1 cellular context compared by ENCODE assay signal in the genomic region with DNA sequence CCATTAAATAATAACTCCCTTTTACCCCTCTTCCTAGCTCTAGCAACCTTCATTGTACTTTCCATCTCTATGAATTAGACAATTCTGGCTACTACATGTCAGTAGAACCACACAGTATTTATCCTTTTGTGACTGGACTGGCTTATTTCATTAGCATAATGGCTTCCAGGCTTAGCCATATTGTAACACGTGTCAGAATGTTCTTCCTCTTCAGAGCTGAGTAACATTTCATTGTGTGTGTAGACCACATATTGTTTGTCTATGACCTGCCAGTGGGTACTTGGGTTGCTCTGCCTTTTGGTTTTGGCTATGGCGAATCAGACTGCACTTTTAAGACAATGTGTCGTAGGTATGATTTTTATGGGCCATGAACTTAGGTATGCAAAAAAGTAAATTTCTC.
TF ChIP-seq lines count a peak whose summit lies in the region.

No MANE protein-coding gene starts in this region.

TF ChIP-seq in K562, 482 proteins besides CTCF, POLR2A, EP300 and RAD21:
- TF ChIP-seq, protein P1, sequence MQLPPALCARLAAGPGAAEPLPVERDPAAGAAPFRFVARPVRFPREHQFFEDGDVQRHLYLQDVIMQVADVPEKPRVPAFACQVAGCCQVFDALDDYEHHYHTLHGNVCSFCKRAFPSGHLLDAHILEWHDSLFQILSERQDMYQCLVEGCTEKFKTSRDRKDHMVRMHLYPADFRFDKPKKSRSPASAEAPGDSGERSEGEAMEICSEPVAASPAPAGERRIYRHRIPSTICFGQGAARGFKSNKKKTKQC (CRISPR knock-in tag; IDR thresholded peaks at IDR 0.05) = no peak
- TF ChIP-seq TOE1 (IDR thresholded peaks at IDR 0.05; ENCODE audit: borderline replicate concordance) = no peak
- no peak for TF ChIP-seq TOE1 (CRISPR knock-in tag; IDR thresholded peaks at IDR 0.05; ENCODE audit: borderline replicate concordance, low read depth)
- TF ChIP-seq PCBP1 (IDR thresholded peaks at IDR 0.05; ENCODE audit: low read depth, low read length, poor library complexity, severe bottlenecking) = no peak
- TF ChIP-seq IFI16 (CRISPR knock-in tag; IDR thresholded peaks at IDR 0.05) = no peak
- TF ChIP-seq CEBPG (CRISPR knock-in tag; IDR thresholded peaks at IDR 0.05) = no peak
- no peak for TF ChIP-seq CEBPG (tag; conservative IDR thresholded peaks at IDR 0.05 in 1 of 2, IDR thresholded peaks at IDR 0.05 in 1 of 2)
- TF ChIP-seq NR2C2 (CRISPR knock-in tag; IDR thresholded peaks at IDR 0.05) = no peak
- no peak for TF ChIP-seq NR2C2 (tag; IDR thresholded peaks at IDR 0.05)
- TF ChIP-seq, protein P2, sequence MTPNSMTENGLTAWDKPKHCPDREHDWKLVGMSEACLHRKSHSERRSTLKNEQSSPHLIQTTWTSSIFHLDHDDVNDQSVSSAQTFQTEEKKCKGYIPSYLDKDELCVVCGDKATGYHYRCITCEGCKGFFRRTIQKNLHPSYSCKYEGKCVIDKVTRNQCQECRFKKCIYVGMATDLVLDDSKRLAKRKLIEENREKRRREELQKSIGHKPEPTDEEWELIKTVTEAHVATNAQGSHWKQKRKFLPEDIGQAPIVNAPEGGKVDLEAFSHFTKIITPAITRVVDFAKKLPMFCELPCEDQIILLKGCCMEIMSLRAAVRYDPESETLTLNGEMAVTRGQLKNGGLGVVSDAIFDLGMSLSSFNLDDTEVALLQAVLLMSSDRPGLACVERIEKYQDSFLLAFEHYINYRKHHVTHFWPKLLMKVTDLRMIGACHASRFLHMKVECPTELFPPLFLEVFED (CRISPR knock-in tag; conservative IDR thresholded peaks at IDR 0.05) = no peak
- TF ChIP-seq, protein P3, sequence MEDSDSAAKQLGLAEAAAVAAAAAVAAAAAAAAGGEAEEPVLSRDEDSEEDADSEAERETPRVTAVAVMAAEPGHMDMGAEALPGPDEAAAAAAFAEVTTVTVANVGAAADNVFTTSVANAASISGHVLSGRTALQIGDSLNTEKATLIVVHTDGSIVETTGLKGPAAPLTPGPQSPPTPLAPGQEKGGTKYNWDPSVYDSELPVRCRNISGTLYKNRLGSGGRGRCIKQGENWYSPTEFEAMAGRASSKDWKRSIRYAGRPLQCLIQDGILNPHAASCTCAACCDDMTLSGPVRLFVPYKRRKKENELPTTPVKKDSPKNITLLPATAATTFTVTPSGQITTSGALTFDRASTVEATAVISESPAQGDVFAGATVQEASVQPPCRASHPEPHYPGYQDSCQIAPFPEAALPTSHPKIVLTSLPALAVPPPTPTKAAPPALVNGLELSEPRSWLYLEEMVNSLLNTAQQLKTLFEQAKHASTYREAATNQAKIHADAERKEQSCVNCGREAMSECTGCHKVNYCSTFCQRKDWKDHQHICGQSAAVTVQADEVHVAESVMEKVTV (CRISPR knock-in tag; IDR thresholded peaks at IDR 0.05) = no peak
